In genomic region chr20:64285579-64286427, GRCh38 we compare ENCODE assay signal across 7 cellular contexts. TPM values are rescaled to one million over a fixed set of nuclear protein-coding genes. Genes with fewer than 3 reads are reported as not detected.
A peak's percentile ranks its signal among the peaks of the same experiment; 100 is the strongest.
DNase-seq lines count a peak whose midpoint lies in the region; ATAC-seq and TF ChIP-seq lines count a peak whose summit lies in the region.
"Not testable (repeated sequence)": the region's sequence is repeated elsewhere in the genome, so short reads cannot be mapped to it uniquely, and the experiment has no call there.

No MANE protein-coding gene starts in this region.

- H3K27ac Mint-ChIP-seq in activated naive CD4-positive, alpha-beta T cell treated with anti-CD3 and anti-CD28 coated beads, Interleukin-2, amount 10 ng/mL, durations not matched to agents 7 days and 5 days = not testable (repeated sequence)

- H3K4me1 ChIP-seq in cardiac muscle cell (ENCODE audit: low read depth); prostate gland (replicated peaks): not testable (repeated sequence)

- H3K4me1 Mint-ChIP-seq in activated naive CD4-positive, alpha-beta T cell treated with anti-CD3 and anti-CD28 coated beads, Interleukin-2, amount 10 ng/mL, durations not matched to agents 7 days and 5 days = not testable (repeated sequence)

- ATAC-seq in HG02623 (IDR thresholded peaks at IDR 0.05; ENCODE audit: unreplicated experiment) = peak; percentile 90

- not testable (repeated sequence) for H3K27me3 ChIP-seq in cardiac muscle cell; prostate gland (replicated peaks; ENCODE audit: insufficient read depth)

- intact Hi-C loops in prostate gland (cut with DNase I) = not testable (repeated sequence)

- H3K9me3 Mint-ChIP-seq in activated naive CD4-positive, alpha-beta T cell treated with anti-CD3 and anti-CD28 coated beads, Interleukin-2, amount 10 ng/mL, durations not matched to agents 7 days and 5 days = not testable (repeated sequence)

- not testable (repeated sequence) for TF ChIP-seq POLR2A in prostate gland (IDR thresholded peaks at IDR 0.05)

- not testable (repeated sequence) for H3K4me3 ChIP-seq in cardiac muscle cell, prostate gland

- H3K4me3 Mint-ChIP-seq in activated naive CD4-positive, alpha-beta T cell treated with anti-CD3 and anti-CD28 coated beads, Interleukin-2, amount 10 ng/mL, durations not matched to agents 7 days and 5 days = not testable (repeated sequence)

- H3K27me3 Mint-ChIP-seq in activated naive CD4-positive, alpha-beta T cell treated with anti-CD3 and anti-CD28 coated beads, Interleukin-2, amount 10 ng/mL, durations not matched to agents 7 days and 5 days = not testable (repeated sequence)

- WGBS in prostate gland = 85% methylated on average over 31 of the region's 44 CpGs

- not testable (repeated sequence) for H3K9me3 ChIP-seq in cardiac muscle cell (ENCODE audit: low read depth); prostate gland

- not testable (repeated sequence) for H3K36me3 Mint-ChIP-seq in activated naive CD4-positive, alpha-beta T cell treated with anti-CD3 and anti-CD28 coated beads, Interleukin-2, amount 10 ng/mL, durations not matched to agents 7 days and 5 days

- not testable (repeated sequence) for H3K36me3 ChIP-seq in cardiac muscle cell, prostate gland

- in situ Hi-C loops in GM13977 (cut with MboI; ENCODE audit: low pct_unique_long_range_greater_than_20kb, low sequenced_read_pairs, unreplicated experiment) = not testable (repeated sequence)

- CTCF ChIA-PET in activated naive CD4-positive, alpha-beta T cell treated with anti-CD3 and anti-CD28 coated beads, Interleukin-2, amount 10 ng/mL, durations not matched to agents 7 days and 5 days (lab: Charles Lee) = interaction anchor here (0.6 to 1.3 kb wide), 9 partner anchors 9 to 125 kb away, joined by 3 to 14 read pairs (median 5); partner anchors contain the start of gene PCMTD2

- DNase-seq in GM13977 (ENCODE audit: low spot score) (peak; percentile 77), NAMALWA (ENCODE audit: low spot score) (peak; percentile 95), T follicular helper cell (ENCODE audit: low read depth) (peak; percentile 65), cardiac muscle cell (ENCODE audit: low read depth in 1 of 2, low spot score in 1 of 2) (peak in 1 of 2 donors; percentile 52), prostate gland (ENCODE audit: low spot score) (peak; percentile 34)
- peak; percentile 88 for DNase-seq in activated naive CD4-positive, alpha-beta T cell treated with anti-CD3 and anti-CD28 coated beads, Interleukin-2, amount 10 ng/mL, durations not matched to agents 7 days and 5 days

- H3K27ac ChIP-seq in cardiac muscle cell, prostate gland: not testable (repeated sequence)

- TF ChIP-seq CTCF in GM13977 (IDR thresholded peaks at IDR 0.05; ENCODE audit: extremely low read depth, insufficient read depth, missing control alignments) = peak; percentile 93
- peak; percentile 64 for TF ChIP-seq CTCF in cardiac muscle cell (IDR thresholded peaks at IDR 0.05; ENCODE audit: low read depth, low read length)
- TF ChIP-seq CTCF in prostate gland (IDR thresholded peaks at IDR 0.05) = peak in 3 of 4 experiments; percentile 49 to 58 (median 56)

RNA-seq across cellular contexts. Expression of gene PCMTD2, which starts 30.3 kb away (rescaled TPM):
- total RNA-seq in cardiac muscle cell = 157 and 186 TPM in 2 replicates
- 50.4 and 51.0 TPM in 2 replicates for polyA plus RNA-seq in cardiac muscle cell
- total RNA-seq in prostate gland = 100 to 1,000 TPM; 143 to 147 TPM
